ENCODE assay signal across 1 cellular context in genomic region chrX:137930562-137930961, GRCh38.
TF ChIP-seq lines count a peak whose summit lies in the region.

No MANE protein-coding gene starts in this region.

TF ChIP-seq in GM23338, 12 proteins besides CTCF, POLR2A, EP300 and RAD21 (continued from another document):
- no peak for TF ChIP-seq EZH2 (IDR thresholded peaks at IDR 0.05; ENCODE audit: low read depth, unreplicated experiment)
- TF ChIP-seq ZNF114 (CRISPR knock-in tag; IDR thresholded peaks at IDR 0.05): no peak
- no peak for TF ChIP-seq ZNF331 (CRISPR knock-in tag; IDR thresholded peaks at IDR 0.05; ENCODE audit: low read depth)
- no peak for TF ChIP-seq STAT1 (IDR thresholded peaks at IDR 0.05; ENCODE audit: unreplicated experiment)
- TF ChIP-seq REST (IDR thresholded peaks at IDR 0.05; ENCODE audit: unreplicated experiment): no peak
- TF ChIP-seq EZH2phosphoT487 (IDR thresholded peaks at IDR 0.05; ENCODE audit: unreplicated experiment): no peak
- no peak for TF ChIP-seq NANOG (IDR thresholded peaks at IDR 0.05; ENCODE audit: borderline replicate concordance)
TF ChIP-seq in GM23338: peak in this region for 0.
